ENCODE assay signal across 11 cellular contexts in the genomic region with DNA sequence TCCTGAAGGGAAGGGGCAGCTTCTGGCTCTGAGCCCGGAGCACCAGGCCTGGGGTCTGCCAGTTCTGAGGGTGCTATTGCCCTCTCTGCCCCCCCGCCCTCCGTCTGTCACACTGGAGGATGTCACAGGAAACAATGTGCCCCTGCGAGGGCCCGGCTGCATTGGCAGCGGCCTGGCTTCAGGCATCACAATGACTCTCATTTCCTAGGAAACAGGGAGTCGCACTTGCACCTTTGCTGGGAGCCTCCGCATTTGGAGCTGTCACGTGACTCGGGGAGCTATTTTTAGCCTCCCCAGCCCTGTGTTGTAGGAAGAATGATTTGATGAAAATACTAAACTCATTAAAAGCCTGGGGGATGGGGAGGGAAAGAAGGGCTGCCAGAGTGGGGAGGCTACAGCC.
DNase-seq lines count a peak whose midpoint lies in the region; ATAC-seq and TF ChIP-seq lines count a peak whose summit lies in the region.
"Had no signal": no experiment of that assay in that cellular context is flagged by ENCODE, and none has a peak within 500 bp of the region (broad histone marks: within the 10 kb centered on the region; RNA-seq: fewer than 3 reads in every experiment).

No MANE protein-coding gene starts in this region.

- no peak overlapping the region for H4K8ac ChIP-seq in mesendoderm (ENCODE audit: low read depth, low read length)

- H3K23ac ChIP-seq in mesendoderm (ENCODE audit: low read length), result no peak overlapping the region

- peaks cover 14% of the 10 kb centered on the region for H3K4me1 ChIP-seq in testis
- H3K4me1 ChIP-seq in mesendoderm (ENCODE audit: control insufficient read depth, low read depth, low read length), result peaks cover 2% of the 10 kb centered on the region

- peak; percentile 36; the same call in 1 of the 2 replicates for ATAC-seq in WTC11
- no peak for ATAC-seq in HG03097 (IDR thresholded peaks at IDR 0.05; ENCODE audit: low FRiP score, unreplicated experiment)
- ATAC-seq: activated naive CD8-positive, alpha-beta T cell treated with anti-CD3 and anti-CD28 coated beads, Interleukin-2, amount 50 U/mL, for 24 hours had no signal

- H3K4ac ChIP-seq in mesendoderm (ENCODE audit: low read depth, low read length), result no peak overlapping the region

- H3K36me3 ChIP-seq in testis (ENCODE audit: low read depth, missing control alignments) (no peaks in the 10 kb centered on the region), mesendoderm (ENCODE audit: control insufficient read depth, insufficient read depth, low read length) (no peaks in the 10 kb centered on the region)
- H3K36me3 ChIP-seq: suprapubic skin had no signal

- no peaks in the 10 kb centered on the region for H3K36me3 Mint-ChIP-seq in WTC11

- H3K56ac ChIP-seq in mesendoderm (ENCODE audit: low read length), result no peak overlapping the region

- H3K9me3 ChIP-seq in testis, result no peaks in the 10 kb centered on the region
- H3K9me3 ChIP-seq: suprapubic skin had no signal

- H3K9ac ChIP-seq in mesendoderm (ENCODE audit: low read length), result no peak overlapping the region

- CTCF ChIA-PET in WTC11 (lab: Charles Lee), result interaction anchor here (1.0 kb wide), 1 partner anchor 18 kb away, joined by 3 read pairs; no protein-coding TSS in a partner anchor

- H3K27ac Mint-ChIP-seq in WTC11, result no peak overlapping the region
- H3K27ac Mint-ChIP-seq: activated naive CD8-positive, alpha-beta T cell treated with anti-CD3 and anti-CD28 coated beads, Interleukin-2, amount 50 U/mL, for 24 hours had no signal

- H3K79me1 ChIP-seq in mesendoderm (ENCODE audit: low read length), result no peaks in the 10 kb centered on the region

- H3K18ac ChIP-seq in mesendoderm (ENCODE audit: low read length), result no peak overlapping the region

- no peaks in the 10 kb centered on the region for H3K79me2 ChIP-seq in mesendoderm (ENCODE audit: control insufficient read depth, insufficient read depth, low read length)

- peaks cover 18% of the 10 kb centered on the region for H3K4me1 Mint-ChIP-seq in WTC11
- H3K4me1 Mint-ChIP-seq: activated naive CD8-positive, alpha-beta T cell treated with anti-CD3 and anti-CD28 coated beads, Interleukin-2, amount 50 U/mL, for 24 hours had no signal

- TF ChIP-seq POLR2A in testis (IDR thresholded peaks at IDR 0.05), result no peak

- peak; percentile 73 for DNase-seq in NCI-H1105 treated with DMSO at 0.1 percent for 48 hours (lab: John Stamatoyannopoulos, UW)
- DNase-seq in WTC11 (ENCODE audit: low spot score), result no peak
- peak in 46 of 51 donors; percentile 7 to 84 (median 58) for DNase-seq in hypothalamus (lab: John Stamatoyannopoulos, UW)
- DNase-seq in testis, result peak; percentile 79
- DNase-seq in mesendoderm, result no peak
- DNase-seq in NCI-H1048 (lab: John Stamatoyannopoulos, UW), result no peak
- DNase-seq: activated naive CD8-positive, alpha-beta T cell treated with anti-CD3 and anti-CD28 coated beads, Interleukin-2, amount 50 U/mL, for 24 hours; DMS79 treated with DMSO at 0.1 percent for 48 hours; T-helper 1 cell had no signal

- WGBS in testis, 2 donors, result 45 to 52% methylated on average over 10 of the region's 10 CpGs
- no CpG with 5 or more reads among the region's 10 CpGs for WGBS in mesendoderm (ENCODE audit: extremely low coverage, insufficient coverage, low lambda C conversion rate)

- H3K27me3 ChIP-seq in testis, result no peaks in the 10 kb centered on the region
- H3K27me3 ChIP-seq in mesendoderm (ENCODE audit: insufficient read depth, low read length, poor library complexity), result no peaks in the 10 kb centered on the region

- no peak overlapping the region for H3K4me2 ChIP-seq in mesendoderm (ENCODE audit: low read length)

- POLR2A ChIA-PET in WTC11 (lab: Charles Lee), result interaction anchor here (0.6 kb wide), 1 partner anchor 673 kb away, joined by 3 read pairs; no protein-coding TSS in a partner anchor

- H3K4me3 ChIP-seq in testis (no peak overlapping the region), mesendoderm (ENCODE audit: low read length) (no peak overlapping the region)
- H3K4me3 ChIP-seq: suprapubic skin had no signal

- no peaks in the 10 kb centered on the region for H3K27me3 Mint-ChIP-seq in WTC11 (ENCODE audit: low read depth)

- no peak for TF ChIP-seq CTCF in WTC11 (IDR thresholded peaks at IDR 0.05)
- TF ChIP-seq CTCF in testis (IDR thresholded peaks at IDR 0.05), result no peak

- no peak overlapping the region for H3K4me3 Mint-ChIP-seq in WTC11
- H3K4me3 Mint-ChIP-seq: activated naive CD8-positive, alpha-beta T cell treated with anti-CD3 and anti-CD28 coated beads, Interleukin-2, amount 50 U/mL, for 24 hours had no signal

- intact Hi-C loops in testis (cut with DNase I; ENCODE audit: low total_unique reads), result no loop called here

- no peaks in the 10 kb centered on the region for H3K9me3 Mint-ChIP-seq in WTC11
- H3K9me3 Mint-ChIP-seq: activated naive CD8-positive, alpha-beta T cell treated with anti-CD3 and anti-CD28 coated beads, Interleukin-2, amount 50 U/mL, for 24 hours had no signal

- no peak overlapping the region for H2AK5ac ChIP-seq in mesendoderm (ENCODE audit: low read length)

- no peak overlapping the region for H3K27ac ChIP-seq in testis
- H3K27ac ChIP-seq in mesendoderm (ENCODE audit: low read depth, low read length), result no peak overlapping the region
- H3K27ac ChIP-seq: suprapubic skin had no signal

- H2BK5ac ChIP-seq in mesendoderm (ENCODE audit: low read length), result no peak overlapping the region

- H4K5ac ChIP-seq in mesendoderm (ENCODE audit: low read length), result no peak overlapping the region

- no peak overlapping the region for H2BK15ac ChIP-seq in mesendoderm (replicated peaks; ENCODE audit: low read depth)

- H2BK120ac ChIP-seq in mesendoderm (ENCODE audit: low read depth, low read length), result no peak overlapping the region

TF ChIP-seq in WTC11, 78 proteins besides CTCF, POLR2A, EP300 and RAD21:
- TF ChIP-seq, protein P1, sequence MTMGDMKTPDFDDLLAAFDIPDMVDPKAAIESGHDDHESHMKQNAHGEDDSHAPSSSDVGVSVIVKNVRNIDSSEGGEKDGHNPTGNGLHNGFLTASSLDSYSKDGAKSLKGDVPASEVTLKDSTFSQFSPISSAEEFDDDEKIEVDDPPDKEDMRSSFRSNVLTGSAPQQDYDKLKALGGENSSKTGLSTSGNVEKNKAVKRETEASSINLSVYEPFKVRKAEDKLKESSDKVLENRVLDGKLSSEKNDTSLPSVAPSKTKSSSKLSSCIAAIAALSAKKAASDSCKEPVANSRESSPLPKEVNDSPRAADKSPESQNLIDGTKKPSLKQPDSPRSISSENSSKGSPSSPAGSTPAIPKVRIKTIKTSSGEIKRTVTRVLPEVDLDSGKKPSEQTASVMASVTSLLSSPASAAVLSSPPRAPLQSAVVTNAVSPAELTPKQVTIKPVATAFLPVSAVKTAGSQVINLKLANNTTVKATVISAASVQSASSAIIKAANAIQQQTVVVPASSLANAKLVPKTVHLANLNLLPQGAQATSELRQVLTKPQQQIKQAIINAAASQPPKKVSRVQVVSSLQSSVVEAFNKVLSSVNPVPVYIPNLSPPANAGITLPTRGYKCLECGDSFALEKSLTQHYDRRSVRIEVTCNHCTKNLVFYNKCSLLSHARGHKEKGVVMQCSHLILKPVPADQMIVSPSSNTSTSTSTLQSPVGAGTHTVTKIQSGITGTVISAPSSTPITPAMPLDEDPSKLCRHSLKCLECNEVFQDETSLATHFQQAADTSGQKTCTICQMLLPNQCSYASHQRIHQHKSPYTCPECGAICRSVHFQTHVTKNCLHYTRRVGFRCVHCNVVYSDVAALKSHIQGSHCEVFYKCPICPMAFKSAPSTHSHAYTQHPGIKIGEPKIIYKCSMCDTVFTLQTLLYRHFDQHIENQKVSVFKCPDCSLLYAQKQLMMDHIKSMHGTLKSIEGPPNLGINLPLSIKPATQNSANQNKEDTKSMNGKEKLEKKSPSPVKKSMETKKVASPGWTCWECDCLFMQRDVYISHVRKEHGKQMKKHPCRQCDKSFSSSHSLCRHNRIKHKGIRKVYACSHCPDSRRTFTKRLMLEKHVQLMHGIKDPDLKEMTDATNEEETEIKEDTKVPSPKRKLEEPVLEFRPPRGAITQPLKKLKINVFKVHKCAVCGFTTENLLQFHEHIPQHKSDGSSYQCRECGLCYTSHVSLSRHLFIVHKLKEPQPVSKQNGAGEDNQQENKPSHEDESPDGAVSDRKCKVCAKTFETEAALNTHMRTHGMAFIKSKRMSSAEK (CRISPR knock-in tag; IDR thresholded peaks at IDR 0.05; ENCODE audit: borderline replicate concordance), result no peak
- TF ChIP-seq, protein P2, sequence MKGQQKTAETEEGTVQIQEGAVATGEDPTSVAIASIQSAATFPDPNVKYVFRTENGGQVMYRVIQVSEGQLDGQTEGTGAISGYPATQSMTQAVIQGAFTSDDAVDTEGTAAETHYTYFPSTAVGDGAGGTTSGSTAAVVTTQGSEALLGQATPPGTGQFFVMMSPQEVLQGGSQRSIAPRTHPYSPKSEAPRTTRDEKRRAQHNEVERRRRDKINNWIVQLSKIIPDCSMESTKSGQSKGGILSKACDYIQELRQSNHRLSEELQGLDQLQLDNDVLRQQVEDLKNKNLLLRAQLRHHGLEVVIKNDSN (CRISPR knock-in tag; IDR thresholded peaks at IDR 0.05), result peak; percentile 55; the same call in 1 of the 2 replicates
- TF ChIP-seq, protein P3, sequence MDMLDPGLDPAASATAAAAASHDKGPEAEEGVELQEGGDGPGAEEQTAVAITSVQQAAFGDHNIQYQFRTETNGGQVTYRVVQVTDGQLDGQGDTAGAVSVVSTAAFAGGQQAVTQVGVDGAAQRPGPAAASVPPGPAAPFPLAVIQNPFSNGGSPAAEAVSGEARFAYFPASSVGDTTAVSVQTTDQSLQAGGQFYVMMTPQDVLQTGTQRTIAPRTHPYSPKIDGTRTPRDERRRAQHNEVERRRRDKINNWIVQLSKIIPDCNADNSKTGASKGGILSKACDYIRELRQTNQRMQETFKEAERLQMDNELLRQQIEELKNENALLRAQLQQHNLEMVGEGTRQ (CRISPR knock-in tag; IDR thresholded peaks at IDR 0.05), result peak; percentile 78

Comparison
In these comparisons a context has a peak if more than half of its experiments do, and no peak if none do; other contexts are left out.
1. DNase-seq: peak in NCI-H1105 treated with DMSO at 0.1 percent for 48 hours (single experiment), hypothalamus (46 of 51) and testis (single experiment); none in WTC11 (single experiment), mesendoderm (single experiment) and NCI-H1048 (single experiment).